20 cellular contexts compared by ENCODE assay signal in genomic region chr5:155270737-155271136, GRCh38.
"Had no signal": no experiment of that assay in that cellular context is flagged by ENCODE, and none has a peak within 500 bp of the region (broad histone marks: within the 10 kb centered on the region; RNA-seq: fewer than 3 reads in every experiment).

No MANE protein-coding gene starts in this region.

- ATAC-seq: activated CD8-positive, alpha-beta memory T cell treated with anti-CD3 and anti-CD28 coated beads, Interleukin-2, amount 10 ng/mL, durations not matched to agents 7 days and 5 days; activated CD8-positive, alpha-beta T cell treated with anti-CD3 and anti-CD28 coated beads for 36 hours; body of pancreas; gastrocnemius medialis; naive thymus-derived CD4-positive, alpha-beta T cell; right lobe of liver; stimulated activated naive B cell treated with anti-CD40 and anti-IgM and Interleukin-4, amounts not matched to agents 10 μg/mL and 1 μg/mL and 100 μg/mL, for 72 hours had no signal

- H3K4me1 ChIP-seq: body of pancreas, gastrocnemius medialis, transverse colon had no signal

- H3K36me3 ChIP-seq: gastrocnemius medialis, right lobe of liver, transverse colon, WERI-Rb-1 had no signal

- H3K9me3 ChIP-seq: body of pancreas, gastrocnemius medialis, right lobe of liver, transverse colon had no signal

- H3K4me3 ChIP-seq: body of pancreas, gastrocnemius medialis, right lobe of liver, transverse colon had no signal

- H3K27ac ChIP-seq: body of pancreas, gastrocnemius medialis, right lobe of liver, transverse colon, WERI-Rb-1 had no signal

- DNase-seq: activated CD4-positive, alpha-beta T cell treated with anti-CD3 and anti-CD28 coated beads, Interleukin-2, amount 10 ng/mL, durations not matched to agents 7 days and 5 days; activated CD4-positive, CD25-positive, alpha-beta regulatory T cell treated with anti-CD3 and anti-CD28 coated beads, Interleukin-2, amount 50 U/mL, for 72 hours; activated CD8-positive, alpha-beta memory T cell treated with anti-CD3 and anti-CD28 coated beads, Interleukin-2, amount 10 ng/mL, durations not matched to agents 7 days and 5 days; activated CD8-positive, alpha-beta T cell treated with anti-CD3 and anti-CD28 coated beads for 36 hours; activated gamma-delta T cell; activated naive CD4-positive, alpha-beta T cell treated with anti-CD3 and anti-CD28 coated beads, Interleukin-2, amount 50 U/mL, for 16 hours; activated T-cell treated with anti-CD3 and anti-CD28 coated beads for 4 hours; anterior cingulate cortex; body of pancreas; gastrocnemius medialis; hypothalamus; mesenchymal stem cell; naive thymus-derived CD4-positive, alpha-beta T cell; posterior cingulate gyrus; right lobe of liver; stimulated activated CD4-positive, alpha-beta T cell treated with anti-CD3 and anti-CD28 coated beads, Interleukin-2, amount 100 ng/mL, for 48 hours; stimulated activated CD8-positive, alpha-beta memory T cell treated with anti-CD3 and anti-CD28 coated beads, Interleukin-4, amount 100 ng/mL, for 48 hours; stimulated activated naive B cell treated with anti-CD40 and anti-IgM and Interleukin-4, amounts not matched to agents 10 μg/mL and 1 μg/mL and 100 μg/mL, for 72 hours; transverse colon; WERI-Rb-1 had no signal

- H3K27me3 ChIP-seq: body of pancreas, gastrocnemius medialis, right lobe of liver, transverse colon had no signal
